ENCODE assay signal across 18 cellular contexts in the genomic region with DNA sequence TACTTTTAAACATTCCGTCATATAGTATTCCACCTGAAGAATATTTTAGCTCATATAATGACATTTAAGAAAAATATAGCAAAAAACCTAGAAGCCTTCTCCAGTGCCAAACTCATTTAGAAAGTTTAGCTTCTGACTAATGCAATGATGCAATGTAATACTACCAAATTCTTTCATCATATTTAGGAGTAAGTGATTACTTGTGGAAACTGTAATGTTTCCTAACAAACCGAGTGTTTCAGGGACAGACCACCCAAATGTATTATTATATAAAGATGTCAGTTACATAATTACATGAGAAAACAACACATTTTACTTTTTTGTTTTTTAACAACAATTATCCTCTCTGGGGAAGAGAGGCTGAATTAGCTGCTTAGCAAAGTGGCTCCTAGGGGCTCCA.
DNase-seq lines count a peak whose midpoint lies in the region; ATAC-seq and TF ChIP-seq lines count a peak whose summit lies in the region.
"Had no signal": no experiment of that assay in that cellular context is flagged by ENCODE, and none has a peak within 500 bp of the region (broad histone marks: within the 10 kb centered on the region; RNA-seq: fewer than 3 reads in every experiment).

No MANE protein-coding gene starts in this region.

- H3K27me3 Mint-ChIP-seq in naive thymus-derived CD4-positive, alpha-beta T cell = no peaks in the 10 kb centered on the region
- H3K27me3 Mint-ChIP-seq in natural killer cell (ENCODE audit: low read depth in 2 of 2) = no peaks in the 10 kb centered on the region
- H3K27me3 Mint-ChIP-seq: T-cell had no signal

- H3K9me3 ChIP-seq in A673 (ENCODE audit: low read depth, low read length, poor library complexity, severe bottlenecking) (no peaks in the 10 kb centered on the region), fibroblast of lung (ENCODE audit: control insufficient read depth, insufficient read depth, low read depth, low read length) (no peaks in the 10 kb centered on the region)
- H3K9me3 ChIP-seq in naive thymus-derived CD4-positive, alpha-beta T cell (ENCODE audit: control insufficient read depth in 2 of 3, low read length in 3 of 3) = no peaks in the 10 kb centered on the region
- H3K9me3 ChIP-seq: BLaER1 treated with 17β-estradiol and CSF1 and Interleukin-3, amounts not matched to agents 10 nM and 100 nM had no signal

- no peaks in the 10 kb centered on the region for H3K27me3 ChIP-seq in A673 (replicated peaks; ENCODE audit: insufficient read depth, low read depth, low read length, poor library complexity)
- no peaks in the 10 kb centered on the region for H3K27me3 ChIP-seq in fibroblast of lung (ENCODE audit: control insufficient read depth, insufficient read depth, low read length)
- H3K27me3 ChIP-seq in naive thymus-derived CD4-positive, alpha-beta T cell (ENCODE audit: control insufficient read depth in 2 of 2, insufficient read depth in 2 of 2, low read length in 2 of 2) = no peaks in the 10 kb centered on the region
- H3K27me3 ChIP-seq: BLaER1 treated with 17β-estradiol and CSF1 and Interleukin-3, amounts not matched to agents 10 nM and 100 nM had no signal

- no peak for TF ChIP-seq CTCF in A673 (conservative IDR thresholded peaks at IDR 0.05; ENCODE audit: low read depth, low read length)
- TF ChIP-seq CTCF in RWPE1 (conservative IDR thresholded peaks at IDR 0.05; ENCODE audit: low read depth) = no peak
- TF ChIP-seq CTCF in fibroblast of lung (conservative IDR thresholded peaks at IDR 0.05 in 1 of 2, IDR thresholded peaks at IDR 0.05 in 1 of 2; ENCODE audit: low read depth in 1 of 2, low read length in 2 of 2) = no peak
- TF ChIP-seq CTCF in natural killer cell (IDR thresholded peaks at IDR 0.05) = no peak

- H3K9ac ChIP-seq in fibroblast of lung (ENCODE audit: insufficient read depth, low read length) = no peak overlapping the region
- H3K9ac ChIP-seq: BLaER1 treated with 17β-estradiol and CSF1 and Interleukin-3, amounts not matched to agents 10 nM and 100 nM had no signal

- H3K27ac ChIP-seq in A673 (ENCODE audit: low read depth, low read length, poor library complexity, severe bottlenecking) (no peak overlapping the region), RWPE1 (no peak overlapping the region), fibroblast of lung (ENCODE audit: insufficient read depth, low read length) (no peak overlapping the region)
- no peak overlapping the region for H3K27ac ChIP-seq in naive thymus-derived CD4-positive, alpha-beta T cell (ENCODE audit: low read depth, low read length)
- H3K27ac ChIP-seq: BLaER1 treated with 17β-estradiol and CSF1 and Interleukin-3, amounts not matched to agents 10 nM and 100 nM; HL-60 had no signal

- H3K4me2 ChIP-seq in fibroblast of lung (ENCODE audit: extremely low read depth, insufficient read depth, low read length) = no peak overlapping the region
- H3K4me2 ChIP-seq: BLaER1 treated with 17β-estradiol and CSF1 and Interleukin-3, amounts not matched to agents 10 nM and 100 nM had no signal

- H3K4me1 ChIP-seq in A673 (ENCODE audit: insufficient read depth, low read length, poor library complexity, severe bottlenecking) (peaks cover 16% of the 10 kb centered on the region), fibroblast of lung (ENCODE audit: control insufficient read depth, extremely low read depth, insufficient read depth, low read length) (peaks cover 4% of the 10 kb centered on the region)
- H3K4me1 ChIP-seq in naive thymus-derived CD4-positive, alpha-beta T cell (ENCODE audit: control insufficient read depth in 2 of 2, insufficient read depth in 2 of 2, low read length in 2 of 2) = no peaks in the 10 kb centered on the region

- intact Hi-C loops in A673 (cut with micrococcal nuclease; ENCODE audit: unreplicated experiment) = loop anchor here (5.0 to 10.0 kb wide), 3 partner anchors 221 to 569 kb away; no protein-coding TSS in a partner anchor
- intact Hi-C loops in naive thymus-derived CD4-positive, alpha-beta T cell (cut with micrococcal nuclease) = no loop called here
- intact Hi-C loops in natural killer cell (cut with micrococcal nuclease) = no loop called here

- DNase-seq in A673 (ENCODE audit: low spot score) (peak; percentile 5), GM04504 (ENCODE audit: low read depth) (peak; percentile 40), RWPE1 (ENCODE audit: low spot score) (peak; percentile 16), fibroblast of lung (ENCODE audit: low read depth in 2 of 2) (peak; percentile 62 to 88), glomerular visceral epithelial cell (ENCODE audit: extremely low spot score) (no peak), natural killer cell (no peak)
- DNase-seq in activated CD4-positive, alpha-beta T cell treated with anti-CD3 and anti-CD28 coated beads, Interleukin-2, amount 50 U/mL, for 1 hour = no peak
- no peak for DNase-seq in naive thymus-derived CD4-positive, alpha-beta T cell
- DNase-seq: activated CD4-positive, CD25-positive, alpha-beta regulatory T cell; activated T-cell treated with anti-CD3 and anti-CD28 coated beads, Interleukin-2, amount 50 U/mL, for 4 hours; amygdala; DMS79 treated with DMSO at 0.1 percent for 48 hours; H7; kidney; NCI-H2107; T-cell had no signal

- H4K20me1 ChIP-seq in fibroblast of lung (ENCODE audit: control insufficient read depth, extremely low read depth, insufficient read depth, low read length) = no peaks in the 10 kb centered on the region
- H4K20me1 ChIP-seq: BLaER1 treated with 17β-estradiol and CSF1 and Interleukin-3, amounts not matched to agents 10 nM and 100 nM had no signal

- H2AFZ ChIP-seq in fibroblast of lung (ENCODE audit: low read length) = no peak overlapping the region

- no TSS peak for BruUV-seq in A673 (replicated peaks; lab: Mats Ljungman, UMichigan)

- ATAC-seq in naive thymus-derived CD4-positive, alpha-beta T cell = no peak
- no peak for ATAC-seq in natural killer cell
- ATAC-seq: activated T-cell treated with anti-CD3 and anti-CD28 coated beads, Interleukin-2, amount 50 U/mL, for 4 hours; T-cell had no signal

- CTCF ChIA-PET in A673 (lab: Charles Lee) = no interaction called here
- CTCF ChIA-PET in RWPE1 (lab: Yijun Ruan, JAX) = interaction anchor here (0.7 kb wide), 1 partner anchor 26 kb away, joined by 3 read pairs; no protein-coding TSS in a partner anchor
- CTCF ChIA-PET in naive thymus-derived CD4-positive, alpha-beta T cell (lab: Charles Lee) = no interaction called here

- H3K4me1 Mint-ChIP-seq in naive thymus-derived CD4-positive, alpha-beta T cell = peaks cover 0 to 10% (median 0%) of the 10 kb centered on the region in 7 donors
- peaks cover 4 to 10% of the 10 kb centered on the region in 2 donors for H3K4me1 Mint-ChIP-seq in natural killer cell
- H3K4me1 Mint-ChIP-seq: T-cell had no signal

- H3K36me3 ChIP-seq in A673 (ENCODE audit: insufficient read depth, low read length, poor library complexity, severe bottlenecking) (no peaks in the 10 kb centered on the region), fibroblast of lung (ENCODE audit: control insufficient read depth, insufficient read depth, low read length) (no peaks in the 10 kb centered on the region)
- no peaks in the 10 kb centered on the region for H3K36me3 ChIP-seq in naive thymus-derived CD4-positive, alpha-beta T cell (ENCODE audit: control insufficient read depth in 2 of 3, insufficient read depth in 3 of 3, low read length in 3 of 3)

- no peaks in the 10 kb centered on the region for H3K79me2 ChIP-seq in fibroblast of lung (ENCODE audit: control insufficient read depth, insufficient read depth, low read length)

- no peak overlapping the region for H3K4me3 ChIP-seq in A673 (ENCODE audit: low read depth, low read length, poor library complexity, severe bottlenecking)
- no peak overlapping the region for H3K4me3 ChIP-seq in fibroblast of lung (replicated peaks in 1 of 4; ENCODE audit: control extremely low read depth in 1 of 4, insufficient read depth in 1 of 4, low read depth in 3 of 4, low read length in 4 of 4)
- no peak overlapping the region for H3K4me3 ChIP-seq in naive thymus-derived CD4-positive, alpha-beta T cell (ENCODE audit: low read length)
- H3K4me3 ChIP-seq: BLaER1 treated with 17β-estradiol and CSF1 and Interleukin-3, amounts not matched to agents 10 nM and 100 nM had no signal

- H3K36me3 Mint-ChIP-seq in naive thymus-derived CD4-positive, alpha-beta T cell = peaks cover 0 to 34% (median 28%) of the 10 kb centered on the region in 5 donors
- no peaks in the 10 kb centered on the region for H3K36me3 Mint-ChIP-seq in natural killer cell

- H3K27ac Mint-ChIP-seq in naive thymus-derived CD4-positive, alpha-beta T cell = no peak overlapping the region
- H3K27ac Mint-ChIP-seq in natural killer cell = no peak overlapping the region
- H3K27ac Mint-ChIP-seq: T-cell had no signal

- H3K9me3 Mint-ChIP-seq in naive thymus-derived CD4-positive, alpha-beta T cell = peaks cover 0 to 4% (median 0%) of the 10 kb centered on the region in 11 donors
- no peaks in the 10 kb centered on the region for H3K9me3 Mint-ChIP-seq in natural killer cell
- H3K9me3 Mint-ChIP-seq: activated T-cell treated with anti-CD3 and anti-CD28 coated beads, Interleukin-2, amount 50 U/mL, for 4 hours; T-cell had no signal

- POLR2A ChIA-PET in A673 (lab: Charles Lee; ENCODE audit: low non-redundant PET) = no interaction called here
- POLR2A ChIA-PET in RWPE1 (lab: Yijun Ruan, JAX; ENCODE audit: low non-redundant PET) = no interaction called here
- POLR2A ChIA-PET in naive thymus-derived CD4-positive, alpha-beta T cell (lab: Charles Lee) = no interaction called here

- no peak overlapping the region for H3K4me3 Mint-ChIP-seq in naive thymus-derived CD4-positive, alpha-beta T cell
- H3K4me3 Mint-ChIP-seq in natural killer cell = no peak overlapping the region
- H3K4me3 Mint-ChIP-seq: activated T-cell treated with anti-CD3 and anti-CD28 coated beads, Interleukin-2, amount 50 U/mL, for 4 hours; T-cell had no signal

Comparison
In these comparisons a context has a peak if more than half of its experiments do, and no peak if none do; other contexts are left out.
1. DNase-seq: peak in A673 (single experiment), GM04504 (single experiment), RWPE1 (single experiment) and fibroblast of lung (2 of 2); none in activated CD4-positive, alpha-beta T cell treated with anti-CD3 and anti-CD28 coated beads, Interleukin-2, amount 50 U/mL, for 1 hour (single experiment), naive thymus-derived CD4-positive, alpha-beta T cell (0 of 9), glomerular visceral epithelial cell (single experiment) and natural killer cell (single experiment).